Comparison of ENCODE assay signal across 20 cellular contexts in the genomic region with DNA sequence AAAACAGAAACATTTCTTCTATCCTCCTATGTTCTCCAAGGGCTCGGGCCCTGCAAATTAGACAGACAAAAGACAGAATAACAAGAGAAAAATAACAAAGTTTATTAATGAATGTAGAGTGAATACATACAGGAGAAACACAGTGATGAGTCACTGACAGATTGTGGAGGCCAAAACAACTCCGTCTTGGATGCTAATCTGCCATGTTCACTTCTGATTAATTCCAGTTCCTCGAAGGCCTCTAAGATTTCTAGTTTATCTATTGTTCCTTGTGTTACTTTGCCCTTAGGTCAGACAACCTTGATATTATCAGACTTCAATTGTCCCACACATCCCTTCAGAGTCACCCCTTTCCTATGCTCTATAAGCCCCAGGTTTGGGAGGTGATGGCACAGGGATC.
"Had no signal": no experiment of that assay in that cellular context is flagged by ENCODE, and none has a peak within 500 bp of the region (broad histone marks: within the 10 kb centered on the region; RNA-seq: fewer than 3 reads in every experiment).

No MANE protein-coding gene starts in this region.

- DNase-seq: effector memory CD8-positive, alpha-beta T cell; foreskin keratinocyte; immature natural killer cell; kidney; left colon; mesendoderm; naive B cell; psoas muscle; sigmoid colon; stimulated activated naive CD4-positive, alpha-beta T cell; stomach; substantia nigra; transverse colon had no signal

- H3K27me3 ChIP-seq: esophagus muscularis mucosa, foreskin keratinocyte, neutrophil, right atrium auricular region, sigmoid colon, stomach, transverse colon had no signal

- H3K9me3 ChIP-seq: neutrophil, psoas muscle, right atrium auricular region, sigmoid colon, stomach, thoracic aorta, transverse colon had no signal

- H3K4me3 ChIP-seq: esophagus muscularis mucosa, psoas muscle, right atrium auricular region, sigmoid colon, skin epidermis, stomach, thoracic aorta, transverse colon had no signal

- H3K27ac ChIP-seq: epithelial cell of prostate, esophagus muscularis mucosa, foreskin keratinocyte, neutrophil, psoas muscle, right atrium auricular region, sigmoid colon, skin epidermis, stomach, thoracic aorta, transverse colon had no signal

- ATAC-seq: effector memory CD8-positive, alpha-beta T cell; foreskin keratinocyte; left colon; psoas muscle had no signal

- H3K4me1 ChIP-seq: esophagus muscularis mucosa, psoas muscle, right atrium auricular region, sigmoid colon, stomach, transverse colon had no signal

- FAIRE-seq: colon, kidney had no signal

- H3K36me3 ChIP-seq: esophagus muscularis mucosa, neutrophil, right atrium auricular region, sigmoid colon, stomach, thoracic aorta, transverse colon had no signal
